Comparison of ENCODE assay signal across 21 cellular contexts in genomic region chr5:168971100-168971499, GRCh38.
DNase-seq lines count a peak whose midpoint lies in the region; ATAC-seq, FAIRE-seq and TF ChIP-seq lines count a peak whose summit lies in the region.
"Had no signal": no experiment of that assay in that cellular context is flagged by ENCODE, and none has a peak within 500 bp of the region (broad histone marks: within the 10 kb centered on the region; RNA-seq: fewer than 3 reads in every experiment).

No MANE protein-coding gene starts in this region.

- BruUV-seq in HepG2 (replicated peaks; lab: Mats Ljungman, UMichigan) (no TSS peak), PC-3 (replicated peaks; lab: Mats Ljungman, UMichigan) (no TSS peak)

- FAIRE-seq in HepG2 (lab: Jason Lieb, UNC) = no peak
- FAIRE-seq: A549, D721Med, G401.6, GM12891 had no signal

- TF ChIP-seq POLR2A in HepG2 (IDR thresholded peaks at IDR 0.05; ENCODE audit: insufficient read depth in 1 of 2, low read depth in 2 of 2, low read length in 2 of 2) (no peak), right lobe of liver (IDR thresholded peaks at IDR 0.05) (no peak)

- no peak overlapping the region for H3K23ac ChIP-seq in trophoblast cell (ENCODE audit: low read length)

- no peak overlapping the region for H2AK5ac ChIP-seq in trophoblast cell (ENCODE audit: low read length)

- TF ChIP-seq RAD21 in HepG2 (CRISPR knock-in tag; IDR thresholded peaks at IDR 0.05) = no peak

- in situ Hi-C loops in HepG2 (cut with HindIII; ENCODE audit: extremely low pct_ligation_motif_present, low pct_unique_long_range_greater_than_20kb) (no loop called here), GM13976 (cut with MboI; ENCODE audit: low sequenced_read_pairs, unreplicated experiment) (no loop called here)

- H3K4ac ChIP-seq in trophoblast cell (ENCODE audit: low read depth, low read length) = no peak overlapping the region

- H4K12ac ChIP-seq in trophoblast cell (ENCODE audit: low read depth, low read length) = no peak overlapping the region

- no peak overlapping the region for H2BK5ac ChIP-seq in trophoblast cell (ENCODE audit: low read depth, low read length, poor library complexity)

- no peak overlapping the region for H3K4me3 ChIP-seq in HepG2 (replicated peaks in 1 of 3; ENCODE audit: insufficient read depth in 1 of 3, low read depth in 2 of 3, low read length in 3 of 3)
- H3K4me3 ChIP-seq in right lobe of liver = no peak overlapping the region
- no peak overlapping the region for H3K4me3 ChIP-seq in trophoblast cell (ENCODE audit: low read depth, low read length)
- H3K4me3 ChIP-seq in PC-3 (ENCODE audit: low read length) = no peak overlapping the region
- H3K4me3 ChIP-seq: A549; BLaER1 treated with 17β-estradiol and CSF1 and Interleukin-3, amounts not matched to agents 10 nM and 100 nM had no signal

- CTCF ChIA-PET in HepG2 (lab: Yijun Ruan, JAX; ENCODE audit: low intra/inter-chr PET ratio, low total read pairs) (no interaction called here), PC-3 (lab: Charles Lee) (no interaction called here)

- no peaks in the 10 kb centered on the region for H3F3A ChIP-seq in PC-3 (ENCODE audit: low read length, unreplicated experiment)

- H2BK120ac ChIP-seq in trophoblast cell (ENCODE audit: insufficient read depth, low read length, poor library complexity) = no peak overlapping the region

- no peak overlapping the region for H4K8ac ChIP-seq in trophoblast cell (ENCODE audit: low read depth, low read length)

- no peak overlapping the region for H3K18ac ChIP-seq in trophoblast cell (ENCODE audit: low read length)

- H2BK12ac ChIP-seq in trophoblast cell (ENCODE audit: low read length) = no peak overlapping the region

- no peak overlapping the region for H3K14ac ChIP-seq in trophoblast cell (ENCODE audit: low read length)

- H3K27me3 ChIP-seq in HepG2 (ENCODE audit: control insufficient read depth in 1 of 2, insufficient read depth in 2 of 2, low read length in 2 of 2) (peaks cover 0 to 15% of the 10 kb centered on the region in 2 experiments; a peak in 2 of 5 replicates), right lobe of liver (no peaks in the 10 kb centered on the region), trophoblast cell (ENCODE audit: insufficient read depth, low read length) (no peaks in the 10 kb centered on the region), PC-3 (ENCODE audit: low read length) (peaks cover 9% of the 10 kb centered on the region; the same call in 1 of the 2 replicates)
- H3K27me3 ChIP-seq: BLaER1 treated with 17β-estradiol and CSF1 and Interleukin-3, amounts not matched to agents 10 nM and 100 nM had no signal

- H3K4me2 ChIP-seq in HepG2 (ENCODE audit: low read depth, low read length) = no peak overlapping the region
- no peak overlapping the region for H3K4me2 ChIP-seq in trophoblast cell (ENCODE audit: low read length)
- H3K4me2 ChIP-seq in PC-3 (ENCODE audit: low read length) = no peak overlapping the region
- H3K4me2 ChIP-seq: A549 had no signal

- H3K79me2 ChIP-seq in HepG2 (ENCODE audit: insufficient read depth, low read length) (no peaks in the 10 kb centered on the region), trophoblast cell (ENCODE audit: control insufficient read depth, insufficient read depth, low read length, poor library complexity) (no peaks in the 10 kb centered on the region), PC-3 (ENCODE audit: low read length) (no peaks in the 10 kb centered on the region)

- intact Hi-C loops in HepG2 (cut with micrococcal nuclease; ENCODE audit: unreplicated experiment) (no loop called here), right lobe of liver (cut with DNase I) (no loop called here), PC-3 (cut with micrococcal nuclease) (no loop called here)

- POLR2A ChIA-PET in HepG2 (lab: Yijun Ruan, JAX) = no interaction called here
- POLR2A ChIA-PET in PC-3 (lab: Charles Lee; ENCODE audit: unreplicated experiment) = no interaction called here

- H3K27ac ChIP-seq in HepG2 (ENCODE audit: extremely low read length, insufficient read depth, low read length) (no peak overlapping the region), right lobe of liver (no peak overlapping the region), trophoblast cell (ENCODE audit: low read depth, low read length) (no peak overlapping the region), PC-3 (ENCODE audit: low read length) (no peak overlapping the region)
- H3K27ac ChIP-seq: 22Rv1; A549; BLaER1 treated with 17β-estradiol and CSF1 and Interleukin-3, amounts not matched to agents 10 nM and 100 nM; C4-2B had no signal

- H3K9me3 ChIP-seq in HepG2 (ENCODE audit: low read length) (no peaks in the 10 kb centered on the region), right lobe of liver (no peaks in the 10 kb centered on the region), trophoblast cell (ENCODE audit: insufficient read depth, low read depth, low read length) (no peaks in the 10 kb centered on the region), PC-3 (ENCODE audit: low read length) (no peaks in the 10 kb centered on the region)
- H3K9me3 ChIP-seq: A549; BLaER1 treated with 17β-estradiol and CSF1 and Interleukin-3, amounts not matched to agents 10 nM and 100 nM; Caco-2 had no signal

- H3K4me1 ChIP-seq in HepG2 (ENCODE audit: insufficient read depth, low read length) (no peaks in the 10 kb centered on the region), right lobe of liver (no peaks in the 10 kb centered on the region), trophoblast cell (ENCODE audit: control insufficient read depth in 1 of 2, insufficient read depth in 2 of 2, low read length in 2 of 2) (peaks cover 0 to 4% of the 10 kb centered on the region in 2 experiments), PC-3 (ENCODE audit: insufficient read depth, low read length) (no peaks in the 10 kb centered on the region)

- no peaks in the 10 kb centered on the region for H3K9me2 ChIP-seq in PC-3 (replicated peaks; ENCODE audit: low read length)

- no peaks in the 10 kb centered on the region for H3K79me1 ChIP-seq in trophoblast cell (ENCODE audit: low read length)

- H3K9ac ChIP-seq in HepG2 (ENCODE audit: insufficient read depth, low read depth, low read length) (no peak overlapping the region), trophoblast cell (ENCODE audit: low read length) (no peak overlapping the region), PC-3 (ENCODE audit: low read length) (no peak overlapping the region)
- H3K9ac ChIP-seq: BLaER1 treated with 17β-estradiol and CSF1 and Interleukin-3, amounts not matched to agents 10 nM and 100 nM had no signal

- no peaks in the 10 kb centered on the region for H3K36me3 ChIP-seq in HepG2 (replicated peaks in 1 of 2; ENCODE audit: control insufficient read depth in 1 of 2, insufficient read depth in 2 of 2, low read length in 2 of 2)
- no peaks in the 10 kb centered on the region for H3K36me3 ChIP-seq in right lobe of liver
- H3K36me3 ChIP-seq in trophoblast cell (ENCODE audit: control insufficient read depth in 1 of 2, insufficient read depth in 2 of 2, low read length in 2 of 2) = peaks cover 0 to 4% of the 10 kb centered on the region in 2 experiments
- H3K36me3 ChIP-seq in PC-3 (ENCODE audit: low read depth, low read length) = no peaks in the 10 kb centered on the region
- H3K36me3 ChIP-seq: BLaER1 treated with 17β-estradiol and CSF1 and Interleukin-3, amounts not matched to agents 10 nM and 100 nM had no signal

- TF ChIP-seq EP300 in HepG2 (IDR thresholded peaks at IDR 0.05; ENCODE audit: low read depth in 2 of 2, low read length in 2 of 2) (no peak), HepG2 (CRISPR knock-in tag; IDR thresholded peaks at IDR 0.05; ENCODE audit: borderline replicate concordance) (no peak)

- ATAC-seq in HepG2 (no peak), right lobe of liver (no peak), esophagus mucosa (peak; percentile 20), GM18858 (IDR thresholded peaks at IDR 0.05; ENCODE audit: unreplicated experiment) (no peak), PC-3 (no peak)
- ATAC-seq: A549; CD8-positive, alpha-beta T cell had no signal

- 3% methylated on average over 4 of the region's 4 CpGs for WGBS in HepG2 (ENCODE audit: low lambda C conversion rate)
- 53% methylated on average over 3 of the region's 4 CpGs for WGBS in right lobe of liver (ENCODE audit: insufficient coverage, low coverage, low lambda C conversion rate, missing lambda C conversion rate)
- WGBS in trophoblast cell (ENCODE audit: extremely low coverage, insufficient coverage, insufficient read length) = no CpG with 5 or more reads among the region's 4 CpGs

- DNase-seq in HepG2 (ENCODE audit: low spot score) (no peak), right lobe of liver (no peak), trophoblast cell (peak; percentile 19 to 22), GM13976 (ENCODE audit: low spot score) (no peak), PC-3 (no peak)
- DNase-seq: AML-193; Caco-2; Calu3; CD4-positive, alpha-beta T cell; CD8-positive, alpha-beta T cell; DMS79 treated with DMSO at 0.1 percent for 48 hours; GF-D8 had no signal

- no peak for TF ChIP-seq CTCF in HepG2 (CRISPR knock-in tag; IDR thresholded peaks at IDR 0.05)
- no peak for TF ChIP-seq CTCF in right lobe of liver (IDR thresholded peaks at IDR 0.05)
- no peak for TF ChIP-seq CTCF in GM13976 (IDR thresholded peaks at IDR 0.05; ENCODE audit: borderline replicate concordance, control extremely low read depth, extremely low read depth, insufficient read depth, missing control alignments)
- no peak for TF ChIP-seq CTCF in PC-3 (conservative IDR thresholded peaks at IDR 0.05; ENCODE audit: low read depth, low read length)

- H4K91ac ChIP-seq in trophoblast cell (ENCODE audit: low read depth, low read length) = no peak overlapping the region

- H4K20me1 ChIP-seq in HepG2 (ENCODE audit: insufficient read depth, low read length) = no peaks in the 10 kb centered on the region
- H4K20me1 ChIP-seq in PC-3 (ENCODE audit: low read length) = no peaks in the 10 kb centered on the region
- H4K20me1 ChIP-seq: BLaER1 treated with 17β-estradiol and CSF1 and Interleukin-3, amounts not matched to agents 10 nM and 100 nM had no signal

- no peak overlapping the region for H2AFZ ChIP-seq in HepG2 (ENCODE audit: low read length)
- no peak overlapping the region for H2AFZ ChIP-seq in trophoblast cell (ENCODE audit: insufficient read depth, low read length, poor library complexity)
- no peak overlapping the region for H2AFZ ChIP-seq in PC-3 (ENCODE audit: low read length)

TF ChIP-seq in HepG2, 621 proteins besides CTCF, POLR2A, EP300 and RAD21:
- no peak for TF ChIP-seq ZNF264 (CRISPR knock-in tag; IDR thresholded peaks at IDR 0.05)
- TF ChIP-seq MNT (IDR thresholded peaks at IDR 0.05) = peak; percentile 97

Comparison
In these comparisons a context has a peak if more than half of its experiments do, and no peak if none do; other contexts are left out.
1. DNase-seq: peak in trophoblast cell (2 of 2); none in HepG2 (single experiment), right lobe of liver (0 of 3), GM13976 (single experiment) and PC-3 (single experiment).